Comparison of ENCODE assay signal across 8 cellular contexts in genomic region chr2:105800036-105800755, GRCh38. TPM values are rescaled to one million over a fixed set of nuclear protein-coding genes. Genes with fewer than 3 reads are reported as not detected.
DNase-seq lines count a peak whose midpoint lies in the region; ATAC-seq and TF ChIP-seq lines count a peak whose summit lies in the region.
"Had no signal": no experiment of that assay in that cellular context is flagged by ENCODE, and none has a peak within 500 bp of the region (broad histone marks: within the 10 kb centered on the region; RNA-seq: fewer than 3 reads in every experiment).

No MANE protein-coding gene starts in this region.

- H3K4me2 ChIP-seq in GM23248 (ENCODE audit: unreplicated experiment) = no peak overlapping the region

- in situ Hi-C loops in GM23248 (cut with MboI) = no loop called here

- POLR2A ChIA-PET in RWPE1 (lab: Yijun Ruan, JAX; ENCODE audit: low non-redundant PET) = no interaction called here

- TF ChIP-seq EP300 in gastroesophageal sphincter (IDR thresholded peaks at IDR 0.05) = no peak

- H2AFZ ChIP-seq in GM23248 = no peak overlapping the region

- H3K4me3 ChIP-seq in GM23248 (no peak overlapping the region), esophagus (ENCODE audit: low read depth in 1 of 2, low read length in 2 of 2) (no peak overlapping the region), skeletal muscle cell (ENCODE audit: low read depth, low read length) (no peak overlapping the region), gastroesophageal sphincter (no peak overlapping the region)

- H3K27ac ChIP-seq in GM23248 (no peak overlapping the region), RWPE1 (peak overlapping the region; percentile 50; the same call in 1 of the 2 replicates), esophagus (ENCODE audit: low read depth in 2 of 2, low read length in 1 of 2) (peak overlapping the region; percentile 34 to 39), gastroesophageal sphincter (no peak overlapping the region)

- ATAC-seq in gastroesophageal sphincter = no peak

- WGBS in GM23248 (ENCODE audit: low coverage in 1 of 2, low lambda C conversion rate in 2 of 2, missing lambda C conversion rate in 2 of 2), 2 experiments = 88 to 90% methylated on average over 10 of the region's 10 CpGs
- WGBS in esophagus, 2 donors = 74 to 85% methylated on average over 10 of the region's 10 CpGs
- WGBS in gastroesophageal sphincter (ENCODE audit: low coverage in 1 of 2), 2 donors = 63 to 85% methylated on average over 4 to 5 of the region's 10 CpGs

- peaks cover 35% of the 10 kb centered on the region for H3F3A ChIP-seq in GM23248 (ENCODE audit: insufficient read depth)

- H3K9me3 ChIP-seq in GM23248 (ENCODE audit: low read depth) (no peaks in the 10 kb centered on the region), esophagus (ENCODE audit: control insufficient read depth in 2 of 2, insufficient read depth in 1 of 2, low read depth in 1 of 2, low read length in 1 of 2) (no peaks in the 10 kb centered on the region), gastroesophageal sphincter (no peaks in the 10 kb centered on the region)

- no peak for TF ChIP-seq POLR2A in gastroesophageal sphincter (IDR thresholded peaks at IDR 0.05)

- TF ChIP-seq CTCF in RWPE1 (conservative IDR thresholded peaks at IDR 0.05; ENCODE audit: low read depth) (no peak), gastroesophageal sphincter (IDR thresholded peaks at IDR 0.05) (no peak)

- peaks cover 91% of the 10 kb centered on the region for H3K79me2 ChIP-seq in GM23248 (ENCODE audit: insufficient read depth)

- no peaks in the 10 kb centered on the region for H3K36me3 ChIP-seq in GM23248 (ENCODE audit: low read depth)
- H3K36me3 ChIP-seq in esophagus (ENCODE audit: control insufficient read depth in 2 of 2, insufficient read depth in 2 of 2, low read length in 1 of 2) = no peaks in the 10 kb centered on the region
- H3K36me3 ChIP-seq in gastroesophageal sphincter = no peaks in the 10 kb centered on the region

- H3K27me3 ChIP-seq in GM23248 (replicated peaks; ENCODE audit: insufficient read depth) = no peaks in the 10 kb centered on the region
- no peaks in the 10 kb centered on the region for H3K27me3 ChIP-seq in esophagus (ENCODE audit: control insufficient read depth in 1 of 2, insufficient read depth in 2 of 2, low read length in 2 of 2)
- H3K27me3 ChIP-seq in gastroesophageal sphincter = no peaks in the 10 kb centered on the region

- peak; percentile 40 for DNase-seq in GM23248
- DNase-seq in RWPE1 (ENCODE audit: low spot score) = no peak
- DNase-seq in skeletal muscle cell (ENCODE audit: low read depth) = peak; percentile 59
- DNase-seq in GDM1 (lab: John Stamatoyannopoulos, UW) = no peak
- DNase-seq in activated CD4-positive, alpha-beta T cell treated with anti-CD3 and anti-CD28 coated beads for 1 hour = no peak
- DNase-seq: hypothalamus had no signal

- peaks cover 9% of the 10 kb centered on the region; the same call in 1 of the 2 replicates for H4K20me1 ChIP-seq in GM23248 (ENCODE audit: insufficient read depth)

- no peaks in the 10 kb centered on the region for H3K9me2 ChIP-seq in GM23248 (ENCODE audit: insufficient read depth)

- CTCF ChIA-PET in RWPE1 (lab: Yijun Ruan, JAX) = no interaction called here

- peaks cover 45% of the 10 kb centered on the region for H3K4me1 ChIP-seq in GM23248 (ENCODE audit: insufficient read depth)
- peaks cover 0 to 18% of the 10 kb centered on the region in 2 donors for H3K4me1 ChIP-seq in esophagus (ENCODE audit: control insufficient read depth in 2 of 2, insufficient read depth in 2 of 2, low read length in 1 of 2)
- peaks cover 10 to 99% (median 30%) of the 10 kb centered on the region in 3 donors for H3K4me1 ChIP-seq in gastroesophageal sphincter

- H3K9ac ChIP-seq in GM23248 = no peak overlapping the region

RNA-seq across cellular contexts. Expression of gene NCK2, which starts 55.5 kb away (rescaled TPM):
- 13.9 and 25.2 TPM in 2 replicates for total RNA-seq in GM23248 (2014; rRNA removed; shearing (Covaris generic))
- 5.1 and 5.7 TPM in 2 replicates for polyA plus RNA-seq in GM23248 (2016; fragmentation: Nextera tagmentation; extraction: Ambion mirVana)
- polyA plus RNA-seq in esophagus = 10 to 100 TPM; 55.2 to 72.3 TPM
- 100 to 1,000 TPM in 1 of 4 donors, 10 to 100 TPM in 3; 63.0 to 131 (median 89.5) TPM for total RNA-seq in gastroesophageal sphincter

Comparison
In these comparisons a context has a peak if more than half of its experiments do, and no peak if none do; other contexts are left out.
1. DNase-seq: peak in GM23248 (single experiment) and skeletal muscle cell (single experiment); none in RWPE1 (single experiment), GDM1 (single experiment) and activated CD4-positive, alpha-beta T cell treated with anti-CD3 and anti-CD28 coated beads for 1 hour (single experiment).
2. H3K27ac ChIP-seq: peak in RWPE1 (single experiment) and esophagus (2 of 2); none in GM23248 (single experiment) and gastroesophageal sphincter (0 of 4).